In the genomic region with DNA sequence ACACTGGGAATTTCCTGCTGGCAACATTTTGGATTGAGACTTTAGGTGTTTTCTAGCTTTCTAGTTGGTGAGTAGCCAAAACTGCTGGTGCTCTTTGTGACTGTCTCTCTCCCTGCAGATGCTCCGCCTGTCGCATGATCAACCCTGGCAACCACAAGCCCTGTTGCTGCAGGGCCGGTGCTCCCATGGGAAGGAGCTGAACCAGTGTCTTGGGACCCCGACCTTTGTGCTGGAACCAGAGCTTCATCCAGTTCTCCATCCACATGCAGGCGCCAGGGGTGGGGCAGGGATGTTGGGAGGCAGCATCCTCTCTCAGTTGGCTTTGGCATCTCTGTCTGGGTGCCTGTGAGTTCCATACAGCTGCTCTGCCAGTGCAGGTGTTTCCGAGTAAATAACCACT, we compare ENCODE assay signal across 26 cellular contexts.
"Had no signal": no experiment of that assay in that cellular context is flagged by ENCODE, and none has a peak within 500 bp of the region (broad histone marks: within the 10 kb centered on the region; RNA-seq: fewer than 3 reads in every experiment).

No MANE protein-coding gene starts in this region.

- H3K9ac ChIP-seq: parathyroid adenoma had no signal

- DNase-seq: naive B cell; naive thymus-derived CD8-positive, alpha-beta T cell; nephron progenitor cell; occipital lobe; ovary; psoas muscle; right cardiac atrium; right lobe of liver; sigmoid colon; small intestine; stimulated activated CD4-positive, alpha-beta T cell treated with anti-CD3 and anti-CD28 coated beads, Interleukin-12 subunit alpha, Interleukin-12 subunit beta, amount 100 ng/mL, for 4 hours; stimulated activated CD4-positive, alpha-beta T cell treated with anti-CD3 and anti-CD28 coated beads, Interleukin-1b, Interleukin-23, amount 100 ng/mL, for 48 hours; stimulated activated CD4-positive, alpha-beta T cell treated with anti-CD3 and anti-CD28 coated beads, Interleukin-4, amount 100 ng/mL, for 1 hour; stimulated activated CD4-positive, alpha-beta T cell treated with anti-CD3 and anti-CD28 coated beads, Interleukin-4, amount 100 ng/mL, for 4 hours; stimulated activated CD8-positive, alpha-beta memory T cell treated with anti-CD3 and anti-CD28 coated beads, Interleukin-4, amount 100 ng/mL, for 48 hours; stimulated activated naive CD4-positive, alpha-beta T cell; stimulated activated naive CD8-positive, alpha-beta T cell treated with anti-CD3 and anti-CD28 coated beads, Interleukin-15, amount 100 ng/mL, for 72 hours; stimulated activated naive CD8-positive, alpha-beta T cell treated with anti-CD3 and anti-CD28 coated beads, Interleukin-15, Interleukin-2, amounts not matched to agents 100 U/mL and 50 U/mL, for 24 hours; substantia nigra; testis; tibial artery; transverse colon; upper lobe of right lung had no signal

- H3K36me3 ChIP-seq: ovary, right lobe of liver, sigmoid colon, suprapubic skin, tibial artery, transverse colon, upper lobe of right lung, vagina had no signal

- H2AFZ ChIP-seq: parathyroid adenoma had no signal

- H3K9me3 ChIP-seq: ovary, psoas muscle, right lobe of liver, sigmoid colon, suprapubic skin, testis, tibial artery, transverse colon, upper lobe of right lung, vagina had no signal

- H3K27ac ChIP-seq: ovary, parathyroid adenoma, psoas muscle, right lobe of liver, sigmoid colon, suprapubic skin, testis, tibial artery, transverse colon, upper lobe of right lung, vagina had no signal

- H3K27me3 ChIP-seq: ovary, right lobe of liver, testis, transverse colon, upper lobe of right lung, vagina had no signal

- H3K4me1 ChIP-seq: parathyroid adenoma, psoas muscle, right lobe of liver, sigmoid colon, suprapubic skin, testis, tibial artery, transverse colon, upper lobe of right lung, vagina had no signal

- H3K4me3 ChIP-seq: ovary, psoas muscle, right lobe of liver, sigmoid colon, suprapubic skin, testis, tibial artery, transverse colon, upper lobe of right lung, vagina had no signal
